Comparison of ENCODE assay signal across 26 cellular contexts in genomic region chr5:168570490-168571328, GRCh38.
"Had no signal": no experiment of that assay in that cellular context is flagged by ENCODE, and none has a peak within 500 bp of the region (broad histone marks: within the 10 kb centered on the region; RNA-seq: fewer than 3 reads in every experiment).

No MANE protein-coding gene starts in this region.

- H3K27ac ChIP-seq: adrenal gland, body of pancreas, SK-N-MC had no signal

- H3K9me3 ChIP-seq: adrenal gland, body of pancreas had no signal

- DNase-seq: activated B cell treated with CpG ODN at 0.5 μM for 24 hours; activated CD4-positive, alpha-beta memory T cell treated with anti-CD3 and anti-CD28 coated beads for 36 hours; activated CD4-positive, alpha-beta T cell treated with anti-CD3 and anti-CD28 coated beads for 1 hour; activated CD4-positive, alpha-beta T cell treated with anti-CD3 and anti-CD28 coated beads, Interleukin-2, amount 10 ng/mL, durations not matched to agents 7 days and 5 days; activated CD8-positive, alpha-beta memory T cell treated with anti-CD3 and anti-CD28 coated beads for 24 hours; activated naive CD4-positive, alpha-beta T cell treated with anti-CD3 and anti-CD28 coated beads, Interleukin-2, amount 50 U/mL, for 16 hours; activated naive CD8-positive, alpha-beta T cell treated with anti-CD3 and anti-CD28 coated beads, Interleukin-2, amount 10 ng/mL, durations not matched to agents 7 days and 5 days; activated T-cell treated with anti-CD3 and anti-CD28 coated beads for 4 hours; activated T-cell treated with anti-CD3 and anti-CD28 coated beads, Interleukin-2, amount 50 U/mL, for 48 hours; adrenal gland; aorta; body of pancreas; central memory CD4-positive, alpha-beta T cell; Karpas-422; NCI-H1092; NCI-H1417; NCI-H1930; NCI-H2171; NCI-H2227 treated with DMSO at 0.1 percent for 48 hours; NCI-H526; NCI-H774; RPMI8226; T-cell; T-helper 2 cell; T1000 had no signal

- H3K27me3 ChIP-seq: adrenal gland, body of pancreas had no signal

- H3K4me3 ChIP-seq: adrenal gland, body of pancreas, SK-N-MC had no signal
